ENCODE assay signal across 31 cellular contexts in genomic region chr4:90081432-90082195, GRCh38. TPM values are rescaled to one million over a fixed set of nuclear protein-coding genes. Genes with fewer than 3 reads are reported as not detected.
"Had no signal": no experiment of that assay in that cellular context is flagged by ENCODE, and none has a peak within 500 bp of the region (broad histone marks: within the 10 kb centered on the region; RNA-seq: fewer than 3 reads in every experiment).

No MANE protein-coding gene starts in this region.

- H3K27ac Mint-ChIP-seq: activated CD4-positive, alpha-beta memory T cell treated with anti-CD3 and anti-CD28 coated beads, Interleukin-2, amount 10 ng/mL, durations not matched to agents 7 days and 5 days; activated CD4-positive, alpha-beta T cell treated with anti-CD3 and anti-CD28 coated beads, Interleukin-2, amount 10 ng/mL, durations not matched to agents 7 days and 5 days; activated naive CD4-positive, alpha-beta T cell treated with anti-CD3 and anti-CD28 coated beads, Interleukin-2, amount 10 ng/mL, durations not matched to agents 7 days and 5 days; activated naive CD8-positive, alpha-beta T cell treated with anti-CD3 and anti-CD28 coated beads, Interleukin-2, amount 10 ng/mL, durations not matched to agents 7 days and 5 days; activated T-cell treated with anti-CD3 and anti-CD28 coated beads, Interleukin-2, amount 50 U/mL, for 24 hours; natural killer cell treated with Interleukin-12 subunit alpha and Interleukin-12 subunit beta and Interleukin-15 and Interleukin-18, amount 100 ng/mL, for 72 hours; stimulated activated naive CD8-positive, alpha-beta T cell treated with anti-CD3 and anti-CD28 coated beads, Interleukin-15, Interleukin-2, amounts not matched to agents 100 ng/mL and 50 ng/mL, for 24 hours; type B pancreatic cell had no signal

- H3K4me1 Mint-ChIP-seq: activated CD4-positive, alpha-beta memory T cell treated with anti-CD3 and anti-CD28 coated beads, Interleukin-2, amount 10 ng/mL, durations not matched to agents 7 days and 5 days; activated CD4-positive, alpha-beta T cell treated with anti-CD3 and anti-CD28 coated beads, Interleukin-2, amount 10 ng/mL, durations not matched to agents 7 days and 5 days; activated naive CD4-positive, alpha-beta T cell treated with anti-CD3 and anti-CD28 coated beads, Interleukin-2, amount 10 ng/mL, durations not matched to agents 7 days and 5 days; activated naive CD8-positive, alpha-beta T cell treated with anti-CD3 and anti-CD28 coated beads, Interleukin-2, amount 10 ng/mL, durations not matched to agents 7 days and 5 days had no signal

- H3K4me3 Mint-ChIP-seq: activated CD4-positive, alpha-beta memory T cell treated with anti-CD3 and anti-CD28 coated beads, Interleukin-2, amount 10 ng/mL, durations not matched to agents 7 days and 5 days; activated CD4-positive, alpha-beta T cell treated with anti-CD3 and anti-CD28 coated beads, Interleukin-2, amount 10 ng/mL, durations not matched to agents 7 days and 5 days; activated naive CD4-positive, alpha-beta T cell treated with anti-CD3 and anti-CD28 coated beads, Interleukin-2, amount 10 ng/mL, durations not matched to agents 7 days and 5 days; activated naive CD8-positive, alpha-beta T cell treated with anti-CD3 and anti-CD28 coated beads, Interleukin-2, amount 10 ng/mL, durations not matched to agents 7 days and 5 days; activated T-cell treated with anti-CD3 and anti-CD28 coated beads, Interleukin-2, amount 50 U/mL, for 24 hours; natural killer cell treated with Interleukin-12 subunit alpha and Interleukin-12 subunit beta and Interleukin-15 and Interleukin-18, amount 100 ng/mL, for 72 hours; stimulated activated naive CD8-positive, alpha-beta T cell treated with anti-CD3 and anti-CD28 coated beads, Interleukin-15, Interleukin-2, amounts not matched to agents 100 ng/mL and 50 ng/mL, for 24 hours; type B pancreatic cell had no signal

- H3K9me3 ChIP-seq: gastrocnemius medialis, mucosa of descending colon, neutrophil, uterus had no signal

- DNase-seq: activated CD4-positive, alpha-beta memory T cell treated with anti-CD3 and anti-CD28 coated beads, Interleukin-2, amount 10 ng/mL, durations not matched to agents 7 days and 5 days; activated CD4-positive, alpha-beta T cell treated with anti-CD3 and anti-CD28 coated beads for 1 hour; activated CD4-positive, alpha-beta T cell treated with anti-CD3 and anti-CD28 coated beads, Interleukin-2, amount 10 ng/mL, durations not matched to agents 7 days and 5 days; activated CD8-positive, alpha-beta memory T cell treated with anti-CD3 and anti-CD28 coated beads, Interleukin-2, amount 50 U/mL, for 48 hours; activated gamma-delta T cell; activated naive CD4-positive, alpha-beta T cell treated with anti-CD3 and anti-CD28 coated beads, Interleukin-2, amount 10 ng/mL, durations not matched to agents 7 days and 5 days; activated naive CD8-positive, alpha-beta T cell treated with anti-CD3 and anti-CD28 coated beads, Interleukin-2, amount 10 ng/mL, durations not matched to agents 7 days and 5 days; activated T-cell treated with anti-CD3 and anti-CD28 coated beads, Interleukin-2, amount 50 U/mL, for 24 hours; amniotic stem cell; brain microvascular endothelial cell; dorsolateral prefrontal cortex; effector memory CD4-positive, alpha-beta T cell; erythroblast; gastrocnemius medialis; glutamatergic neuron; left colon; mucosa of descending colon; stimulated activated CD4-positive, alpha-beta T cell treated with anti-CD3 and anti-CD28 coated beads, Interleukin-12 subunit alpha, Interleukin-12 subunit beta, amount 100 ng/mL, for 4 hours; stimulated activated CD4-positive, alpha-beta T cell treated with anti-CD3 and anti-CD28 coated beads, Interleukin-4, amount 100 ng/mL, for 1 hour; T1000; uterus had no signal

- ATAC-seq: gastrocnemius medialis; left colon; mucosa of descending colon; natural killer cell treated with Interleukin-12 subunit alpha and Interleukin-12 subunit beta and Interleukin-15 and Interleukin-18, amount 100 ng/mL, for 72 hours; sciatic nerve had no signal

- H3K27ac ChIP-seq: brain microvascular endothelial cell, coronary artery, dorsolateral prefrontal cortex, gastrocnemius medialis, neutrophil, skin epidermis, uterus had no signal

- H3K4me1 ChIP-seq: gastrocnemius medialis, uterus had no signal

- H3K27me3 ChIP-seq: brain microvascular endothelial cell, dorsolateral prefrontal cortex, gastrocnemius medialis, neutrophil, uterus had no signal

- H3K9me3 Mint-ChIP-seq: activated CD4-positive, alpha-beta memory T cell treated with anti-CD3 and anti-CD28 coated beads, Interleukin-2, amount 10 ng/mL, durations not matched to agents 7 days and 5 days; activated CD4-positive, alpha-beta T cell treated with anti-CD3 and anti-CD28 coated beads, Interleukin-2, amount 10 ng/mL, durations not matched to agents 7 days and 5 days; activated naive CD4-positive, alpha-beta T cell treated with anti-CD3 and anti-CD28 coated beads, Interleukin-2, amount 10 ng/mL, durations not matched to agents 7 days and 5 days; activated naive CD8-positive, alpha-beta T cell treated with anti-CD3 and anti-CD28 coated beads, Interleukin-2, amount 10 ng/mL, durations not matched to agents 7 days and 5 days; activated T-cell treated with anti-CD3 and anti-CD28 coated beads, Interleukin-2, amount 50 U/mL, for 24 hours; natural killer cell treated with Interleukin-12 subunit alpha and Interleukin-12 subunit beta and Interleukin-15 and Interleukin-18, amount 100 ng/mL, for 72 hours; stimulated activated naive CD8-positive, alpha-beta T cell treated with anti-CD3 and anti-CD28 coated beads, Interleukin-15, Interleukin-2, amounts not matched to agents 100 ng/mL and 50 ng/mL, for 24 hours; type B pancreatic cell had no signal

- H3K4me3 ChIP-seq: coronary artery, dorsolateral prefrontal cortex, gastrocnemius medialis, lung, mucosa of descending colon, skin epidermis, uterus had no signal

- H3K36me3 Mint-ChIP-seq: activated naive CD4-positive, alpha-beta T cell treated with anti-CD3 and anti-CD28 coated beads, Interleukin-2, amount 10 ng/mL, durations not matched to agents 7 days and 5 days; activated naive CD8-positive, alpha-beta T cell treated with anti-CD3 and anti-CD28 coated beads, Interleukin-2, amount 10 ng/mL, durations not matched to agents 7 days and 5 days; natural killer cell treated with Interleukin-12 subunit alpha and Interleukin-12 subunit beta and Interleukin-15 and Interleukin-18, amount 100 ng/mL, for 72 hours; type B pancreatic cell had no signal

- H3K36me3 ChIP-seq: brain microvascular endothelial cell, gastrocnemius medialis, neutrophil, uterus had no signal

- H3K27me3 Mint-ChIP-seq: activated CD4-positive, alpha-beta memory T cell treated with anti-CD3 and anti-CD28 coated beads, Interleukin-2, amount 10 ng/mL, durations not matched to agents 7 days and 5 days; activated CD4-positive, alpha-beta T cell treated with anti-CD3 and anti-CD28 coated beads, Interleukin-2, amount 10 ng/mL, durations not matched to agents 7 days and 5 days; activated naive CD4-positive, alpha-beta T cell treated with anti-CD3 and anti-CD28 coated beads, Interleukin-2, amount 10 ng/mL, durations not matched to agents 7 days and 5 days; activated naive CD8-positive, alpha-beta T cell treated with anti-CD3 and anti-CD28 coated beads, Interleukin-2, amount 10 ng/mL, durations not matched to agents 7 days and 5 days; activated T-cell treated with anti-CD3 and anti-CD28 coated beads, Interleukin-2, amount 50 U/mL, for 24 hours; natural killer cell treated with Interleukin-12 subunit alpha and Interleukin-12 subunit beta and Interleukin-15 and Interleukin-18, amount 100 ng/mL, for 72 hours; stimulated activated naive CD8-positive, alpha-beta T cell treated with anti-CD3 and anti-CD28 coated beads, Interleukin-15, Interleukin-2, amounts not matched to agents 100 ng/mL and 50 ng/mL, for 24 hours; type B pancreatic cell had no signal

RNA-seq across cellular contexts. Expression of gene CCSER1, which starts 45.6 kb away (rescaled TPM):
- total RNA-seq: myocyte, osteocyte had no signal
